Comparison of ENCODE assay signal across 8 cellular contexts in the genomic region with DNA sequence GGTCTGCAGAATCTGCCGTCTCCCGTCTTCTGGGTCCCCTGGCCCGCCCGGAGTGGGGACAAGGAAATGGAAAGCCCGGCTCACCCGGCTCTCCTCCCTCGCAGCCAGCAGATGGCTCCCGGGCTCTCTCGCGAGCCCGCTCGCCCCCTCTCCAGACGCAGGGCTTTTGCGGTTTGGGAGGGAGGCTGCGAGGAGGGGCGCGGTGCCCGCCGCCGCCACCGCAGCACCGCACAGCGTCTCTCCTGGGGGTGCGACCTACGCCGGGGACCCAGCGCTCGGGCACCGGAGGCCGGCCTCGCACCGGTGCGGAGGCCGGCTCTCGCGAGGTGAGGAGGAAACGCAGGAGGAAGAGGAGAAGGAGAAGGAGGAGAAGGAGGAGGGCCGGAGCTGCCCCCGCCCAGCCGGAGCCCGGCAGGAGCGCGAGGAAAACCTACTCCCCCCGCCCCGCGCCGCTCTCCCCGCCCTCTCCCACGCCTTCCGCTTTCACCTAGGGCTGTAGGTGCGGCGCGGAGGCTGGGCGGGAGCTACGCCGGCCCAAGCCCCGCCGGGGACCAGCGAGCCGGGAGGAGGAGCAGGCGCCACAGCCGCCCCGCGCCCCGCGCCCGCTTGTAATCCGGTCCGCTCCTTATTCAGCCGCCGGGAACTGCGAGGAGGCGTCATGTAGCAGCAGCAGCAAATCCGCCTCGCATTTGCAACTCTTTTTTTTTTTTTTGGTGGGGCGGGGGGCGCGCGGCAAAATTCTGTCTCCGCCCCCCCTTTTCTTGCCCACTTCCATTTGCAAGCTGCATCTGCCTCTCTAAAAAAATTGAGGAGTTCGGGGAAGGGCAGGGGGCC. TPM values are rescaled to one million over a fixed set of nuclear protein-coding genes. Genes with fewer than 3 reads are reported as not detected.
A peak's percentile ranks its signal among the peaks of the same experiment; 100 is the strongest.
DNase-seq lines count a peak whose midpoint lies in the region; TF ChIP-seq lines count a peak whose summit lies in the region.

TSS of gene CARMIL1 (plus strand) at position 461 of the 834 bp plus-strand sequence. CDS start 422 bp downstream, outside the sequence.

- H2BK15ac ChIP-seq in H9 (ENCODE audit: low read depth, low read length): no peak within 1 kb of the TSS

- H3K9ac ChIP-seq in H9 (ENCODE audit: extremely low read depth, insufficient read length, low read length): peak within 1 kb of the TSS; percentile 59
- peak within 1 kb of the TSS; percentile 88 for H3K9ac ChIP-seq in MM.1S (ENCODE audit: low read length)

- H4K5ac ChIP-seq in H9 (ENCODE audit: insufficient read length, low read depth, low read length): no peak within 1 kb of the TSS

- no peak within 1 kb of the TSS for H2BK12ac ChIP-seq in H9 (ENCODE audit: insufficient read length, low read depth, low read length)

- H2BK120ac ChIP-seq in H9 (ENCODE audit: low read depth, low read length, poor library complexity, severe bottlenecking): no peak within 1 kb of the TSS

- no peak within 1 kb of the TSS for H4K91ac ChIP-seq in H9 (ENCODE audit: insufficient read length, low read depth, low read length)

- H2BK5ac ChIP-seq in H9 (ENCODE audit: insufficient read length, low read length): no peak within 1 kb of the TSS

- DNase-seq in GM03348 (ENCODE audit: low spot score) (peak; percentile 95), H9 (peak; percentile 92), MM.1S (peak; percentile 89), SK-N-DZ (ENCODE audit: low spot score) (peak; percentile 85), glutamatergic neuron (peak; percentile 86), osteoblast (ENCODE audit: insufficient read length, low spot score, missing footprints) (peak; percentile 97), testis (peak; percentile 87)

- peaks cover 26 to 30% of the 10 kb centered on the region in 2 experiments for H3K4me1 Mint-ChIP-seq in H9
- peaks cover 44% of the 10 kb centered on the region for H3K4me1 Mint-ChIP-seq in activated naive CD4-positive, alpha-beta T cell treated with anti-CD3 and anti-CD28 coated beads, Interleukin-2, amount 50 U/mL, for 24 hours
- peaks cover 2% of the 10 kb centered on the region for H3K4me1 Mint-ChIP-seq in glutamatergic neuron (ENCODE audit: low read depth, unreplicated experiment)

- H3K14ac ChIP-seq in H9 (ENCODE audit: insufficient read depth, low read length): peak within 1 kb of the TSS; percentile 63; the same call in 1 of the 2 replicates

- no peak within 1 kb of the TSS for H3K23ac ChIP-seq in H9 (ENCODE audit: insufficient read length, low read depth, low read length)

- peak within 1 kb of the TSS; percentile 75 for H3K18ac ChIP-seq in H9 (ENCODE audit: insufficient read length, low read depth, low read length)

- H3K9me2 ChIP-seq in MM.1S (replicated peaks; ENCODE audit: insufficient read depth, low read length): no peaks in the 10 kb centered on the region

- H2BK20ac ChIP-seq in H9 (ENCODE audit: low read depth, low read length, poor library complexity, severe bottlenecking): no peak within 1 kb of the TSS

- no peaks in the 10 kb centered on the region for H3K36me3 ChIP-seq in MM.1S (replicated peaks; ENCODE audit: insufficient read depth, low read length)
- no peaks in the 10 kb centered on the region for H3K36me3 ChIP-seq in osteoblast (ENCODE audit: insufficient read depth, low read length)
- H3K36me3 ChIP-seq in testis (ENCODE audit: low read depth, missing control alignments): no peaks in the 10 kb centered on the region

- H3K4me3 Mint-ChIP-seq in H9 (peak within 1 kb of the TSS; percentile 93 to 96), glutamatergic neuron (ENCODE audit: unreplicated experiment) (peak within 1 kb of the TSS; percentile 93)
- peak within 1 kb of the TSS; percentile 95 for H3K4me3 Mint-ChIP-seq in activated naive CD4-positive, alpha-beta T cell treated with anti-CD3 and anti-CD28 coated beads, Interleukin-2, amount 50 U/mL, for 24 hours

- H3K4me2 ChIP-seq in H9 (ENCODE audit: insufficient read depth, insufficient read length, low read length): peak within 1 kb of the TSS; percentile 73
- H3K4me2 ChIP-seq in MM.1S (ENCODE audit: low read depth, low read length): peak within 1 kb of the TSS; percentile 89
- peak within 1 kb of the TSS; percentile 99 for H3K4me2 ChIP-seq in osteoblast (ENCODE audit: insufficient read depth, low read length)

- H3K79me1 ChIP-seq in H9 (ENCODE audit: insufficient read depth, low read depth, low read length, poor library complexity, severe bottlenecking): no peaks in the 10 kb centered on the region

- H3K27ac ChIP-seq in H9 (ENCODE audit: insufficient read length, low read depth, low read length) (no peak within 1 kb of the TSS), MM.1S (ENCODE audit: low read length) (peak within 1 kb of the TSS; percentile 75), osteoblast (ENCODE audit: low read depth, low read length) (peak within 1 kb of the TSS; percentile 68), testis (peak within 1 kb of the TSS; percentile 88)

- H4K20me1 ChIP-seq in H9 (ENCODE audit: control insufficient read depth, insufficient read depth, insufficient read length): no peaks in the 10 kb centered on the region
- H4K20me1 ChIP-seq in MM.1S (ENCODE audit: insufficient read depth, low read length): no peaks in the 10 kb centered on the region; the same call in 1 of the 2 replicates
- no peaks in the 10 kb centered on the region for H4K20me1 ChIP-seq in osteoblast (ENCODE audit: insufficient read depth, low read length)

- TF ChIP-seq CTCF in H9 (conservative IDR thresholded peaks at IDR 0.05): peak; percentile 79
- peak; percentile 72 for TF ChIP-seq CTCF in MM.1S (IDR thresholded peaks at IDR 0.05; ENCODE audit: low read length)
- TF ChIP-seq CTCF in glutamatergic neuron (IDR thresholded peaks at IDR 0.05; ENCODE audit: partially characterized antibody, unreplicated experiment): no peak
- TF ChIP-seq CTCF in osteoblast (IDR thresholded peaks at IDR 0.05; ENCODE audit: extremely low read depth, low read depth, low read length): peak; percentile 64
- peak; percentile 60 to 77 (median 74) for TF ChIP-seq CTCF in testis (IDR thresholded peaks at IDR 0.05)

- H2AFZ ChIP-seq in H9 (ENCODE audit: low read length) (peak within 1 kb of the TSS; percentile 66), MM.1S (ENCODE audit: low read length) (peak within 1 kb of the TSS; percentile 66), osteoblast (ENCODE audit: low read length) (peak within 1 kb of the TSS; percentile 98)

- no peak within 1 kb of the TSS for H2AK5ac ChIP-seq in H9 (ENCODE audit: insufficient read length, low read length)

- no peaks in the 10 kb centered on the region for H3K9me3 ChIP-seq in H9 (ENCODE audit: control insufficient read depth, low read depth, low read length)
- H3K9me3 ChIP-seq in MM.1S (replicated peaks; ENCODE audit: insufficient read depth, low read length): no peaks in the 10 kb centered on the region
- no peaks in the 10 kb centered on the region for H3K9me3 ChIP-seq in osteoblast (ENCODE audit: low read depth, low read length)
- H3K9me3 ChIP-seq in testis: no peaks in the 10 kb centered on the region

- H3K27ac Mint-ChIP-seq in H9: peak within 1 kb of the TSS; percentile 85 to 96 (median 92)
- H3K27ac Mint-ChIP-seq in activated naive CD4-positive, alpha-beta T cell treated with anti-CD3 and anti-CD28 coated beads, Interleukin-2, amount 50 U/mL, for 24 hours: peak within 1 kb of the TSS; percentile 89
- peak within 1 kb of the TSS; percentile 35 for H3K27ac Mint-ChIP-seq in glutamatergic neuron (ENCODE audit: unreplicated experiment)

- no CpG with 5 or more reads among the region's 81 CpGs for WGBS in H9 (ENCODE audit: extremely low coverage, insufficient read length, low lambda C conversion rate)
- WGBS in testis, 2 donors: 0 to 1% methylated on average over 28 to 61 of the region's 81 CpGs

- no peak within 1 kb of the TSS for H3K56ac ChIP-seq in H9 (ENCODE audit: insufficient read length, low read depth, low read length)

- H3K27me3 Mint-ChIP-seq in H9 (ENCODE audit: low read depth) (no peaks in the 10 kb centered on the region; the same call in 1 of the 2 replicates), glutamatergic neuron (ENCODE audit: unreplicated experiment) (peaks cover 8% of the 10 kb centered on the region)
- H3K27me3 Mint-ChIP-seq in activated naive CD4-positive, alpha-beta T cell treated with anti-CD3 and anti-CD28 coated beads, Interleukin-2, amount 50 U/mL, for 24 hours: no peaks in the 10 kb centered on the region

- no peak within 1 kb of the TSS for H3T11ph ChIP-seq in H9 (ENCODE audit: low read length)

- H3K79me2 ChIP-seq in H9 (ENCODE audit: insufficient read depth, low read length) (peaks cover 3% of the 10 kb centered on the region; the same call in 1 of the 2 replicates), MM.1S (ENCODE audit: low read length) (peaks cover 49% of the 10 kb centered on the region), osteoblast (ENCODE audit: insufficient read depth, low read length) (no peaks in the 10 kb centered on the region)

- H3K9me3 Mint-ChIP-seq in H9: no peaks in the 10 kb centered on the region
- no peaks in the 10 kb centered on the region for H3K9me3 Mint-ChIP-seq in activated naive CD4-positive, alpha-beta T cell treated with anti-CD3 and anti-CD28 coated beads, Interleukin-2, amount 50 U/mL, for 24 hours
- H3K9me3 Mint-ChIP-seq in glutamatergic neuron (ENCODE audit: unreplicated experiment): peaks cover 7% of the 10 kb centered on the region

- no peak within 1 kb of the TSS for H3K4ac ChIP-seq in H9 (ENCODE audit: low read depth, low read length)

- peaks cover 17% of the 10 kb centered on the region for H3K23me2 ChIP-seq in H9 (ENCODE audit: insufficient read length, low read depth, low read length, poor library complexity, severe bottlenecking)

- peaks cover 8% of the 10 kb centered on the region; the same call in 1 of the 2 replicates for H3F3A ChIP-seq in MM.1S (ENCODE audit: insufficient read depth, low read length)

- 0 out of 2 replicates have a peak, but pooled peaks cover 2% of the 10 kb centered on the region for H3K4me1 ChIP-seq in H9 (ENCODE audit: insufficient read depth, low read length)
- H3K4me1 ChIP-seq in MM.1S (ENCODE audit: low read length): peaks cover 29% of the 10 kb centered on the region
- peaks cover 24% of the 10 kb centered on the region for H3K4me1 ChIP-seq in osteoblast (ENCODE audit: insufficient read depth, low read length)
- H3K4me1 ChIP-seq in testis: peaks cover 20% of the 10 kb centered on the region

- intact Hi-C loops in testis (cut with DNase I; ENCODE audit: low total_unique reads): no loop called here

- H4K8ac ChIP-seq in H9 (replicated peaks; ENCODE audit: insufficient read length, low read depth, low read length): no peak within 1 kb of the TSS

- TF ChIP-seq POLR2A in testis (IDR thresholded peaks at IDR 0.05): no peak

- no peaks in the 10 kb centered on the region for H3K27me3 ChIP-seq in H9 (ENCODE audit: insufficient read depth, low read length)
- no peaks in the 10 kb centered on the region for H3K27me3 ChIP-seq in MM.1S (replicated peaks; ENCODE audit: insufficient read depth, low read length)
- H3K27me3 ChIP-seq in osteoblast (ENCODE audit: insufficient read depth, low read length): no peaks in the 10 kb centered on the region
- H3K27me3 ChIP-seq in testis: no peaks in the 10 kb centered on the region

- H3K4me3 ChIP-seq in MM.1S (ENCODE audit: low read length): peak within 1 kb of the TSS; percentile 88
- H3K4me3 ChIP-seq in osteoblast (ENCODE audit: insufficient read depth, low read length): peak within 1 kb of the TSS; percentile 93
- H3K4me3 ChIP-seq in testis: peak within 1 kb of the TSS; percentile 81 to 92

- H3K36me3 Mint-ChIP-seq in H9 (ENCODE audit: insufficient read depth in 1 of 3, low read depth in 3 of 3) (no peaks in the 10 kb centered on the region; a peak in 1 of 7 replicates), glutamatergic neuron (ENCODE audit: unreplicated experiment) (no peaks in the 10 kb centered on the region)
- H3K36me3 Mint-ChIP-seq in activated naive CD4-positive, alpha-beta T cell treated with anti-CD3 and anti-CD28 coated beads, Interleukin-2, amount 50 U/mL, for 24 hours: no peaks in the 10 kb centered on the region

RNA-seq across cellular contexts. Expression of gene CARMIL1, which starts in this region (rescaled TPM):
- total RNA-seq in H9 (2021) (23.6 and 24.0 TPM in 2 replicates), glutamatergic neuron (ENCODE audit: unreplicated experiment) (4.8 TPM), osteoblast (24.5 and 25.7 TPM in 2 replicates), testis (100 to 1,000 TPM; 108 to 120 TPM)
- 6.1 and 6.8 TPM in 2 replicates for polyA plus RNA-seq in SK-N-DZ (2014; cell fraction: cytosol; rRNA removed)
- polyA plus RNA-seq in SK-N-DZ (2014; cell fraction: nucleus; rRNA removed): 4.8 and 6.5 TPM in 2 replicates
- polyA plus RNA-seq in testis (ENCODE audit: insufficient read depth, low read depth, low replicate concordance): 39.4 TPM

Comparison
In these comparisons a context has a peak if more than half of its experiments do, and no peak if none do; other contexts are left out.
1. H3K27ac Mint-ChIP-seq: peak in every context shown above with its lines; median percentile 92 in H9; 89 in activated naive CD4-positive, alpha-beta T cell treated with anti-CD3 and anti-CD28 coated beads, Interleukin-2, amount 50 U/mL, for 24 hours; 35 in glutamatergic neuron.